1 cellular context compared by ENCODE assay signal in the genomic region with DNA sequence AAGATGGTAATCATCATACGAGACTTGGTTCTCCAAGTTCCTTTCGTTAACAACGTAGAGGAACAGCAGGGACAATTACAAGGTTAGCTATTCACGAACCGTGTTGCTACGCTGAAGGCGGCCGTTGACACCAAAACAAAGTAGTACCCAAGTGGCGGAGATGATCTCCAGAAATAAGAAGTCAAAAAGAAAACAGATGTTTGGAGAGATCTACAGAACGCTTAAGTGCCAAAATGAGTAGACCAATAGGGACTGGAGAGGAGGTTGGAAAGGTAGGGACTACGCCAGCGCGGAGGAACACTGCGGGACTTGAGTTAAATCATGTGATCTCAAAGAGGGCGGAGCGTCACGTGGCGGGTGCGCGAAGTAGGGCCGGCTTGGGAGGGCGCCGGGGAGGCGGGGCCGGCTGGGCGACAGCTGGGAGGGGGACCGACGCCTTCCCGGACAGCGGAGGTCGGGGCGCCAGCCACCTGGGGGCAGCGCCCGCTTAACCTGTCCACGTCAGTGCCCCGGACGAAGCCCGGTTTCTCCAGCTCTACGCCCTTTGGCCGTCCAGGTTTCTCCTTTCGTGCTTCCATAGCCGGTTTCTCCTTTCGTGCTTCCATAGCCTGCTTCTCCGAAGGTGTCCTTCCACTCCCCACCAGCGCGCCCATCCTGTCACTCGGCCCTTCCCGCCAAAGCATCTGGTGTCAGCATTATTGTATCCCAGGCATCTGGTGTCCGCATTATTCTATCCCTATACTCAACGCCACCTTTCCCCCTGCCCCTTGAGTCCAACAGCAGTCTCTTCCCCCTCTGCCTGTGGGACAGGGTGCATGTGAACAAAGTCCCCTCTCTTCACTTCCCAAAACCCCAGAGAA.
TF ChIP-seq lines count a peak whose summit lies in the region.

No MANE protein-coding gene starts in this region.

TF ChIP-seq in HepG2, 621 proteins besides CTCF, POLR2A, EP300 and RAD21 (continued from another document and continues in another):
- TF ChIP-seq, protein P1, sequence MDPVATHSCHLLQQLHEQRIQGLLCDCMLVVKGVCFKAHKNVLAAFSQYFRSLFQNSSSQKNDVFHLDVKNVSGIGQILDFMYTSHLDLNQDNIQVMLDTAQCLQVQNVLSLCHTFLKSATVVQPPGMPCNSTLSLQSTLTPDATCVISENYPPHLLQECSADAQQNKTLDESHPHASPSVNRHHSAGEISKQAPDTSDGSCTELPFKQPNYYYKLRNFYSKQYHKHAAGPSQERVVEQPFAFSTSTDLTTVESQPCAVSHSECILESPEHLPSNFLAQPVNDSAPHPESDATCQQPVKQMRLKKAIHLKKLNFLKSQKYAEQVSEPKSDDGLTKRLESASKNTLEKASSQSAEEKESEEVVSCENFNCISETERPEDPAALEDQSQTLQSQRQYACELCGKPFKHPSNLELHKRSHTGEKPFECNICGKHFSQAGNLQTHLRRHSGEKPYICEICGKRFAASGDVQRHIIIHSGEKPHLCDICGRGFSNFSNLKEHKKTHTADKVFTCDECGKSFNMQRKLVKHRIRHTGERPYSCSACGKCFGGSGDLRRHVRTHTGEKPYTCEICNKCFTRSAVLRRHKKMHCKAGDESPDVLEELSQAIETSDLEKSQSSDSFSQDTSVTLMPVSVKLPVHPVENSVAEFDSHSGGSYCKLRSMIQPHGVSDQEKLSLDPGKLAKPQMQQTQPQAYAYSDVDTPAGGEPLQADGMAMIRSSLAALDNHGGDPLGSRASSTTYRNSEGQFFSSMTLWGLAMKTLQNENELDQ (CRISPR knock-in tag; IDR thresholded peaks at IDR 0.05; ENCODE audit: borderline replicate concordance): no peak
- TF ChIP-seq, protein P2, sequence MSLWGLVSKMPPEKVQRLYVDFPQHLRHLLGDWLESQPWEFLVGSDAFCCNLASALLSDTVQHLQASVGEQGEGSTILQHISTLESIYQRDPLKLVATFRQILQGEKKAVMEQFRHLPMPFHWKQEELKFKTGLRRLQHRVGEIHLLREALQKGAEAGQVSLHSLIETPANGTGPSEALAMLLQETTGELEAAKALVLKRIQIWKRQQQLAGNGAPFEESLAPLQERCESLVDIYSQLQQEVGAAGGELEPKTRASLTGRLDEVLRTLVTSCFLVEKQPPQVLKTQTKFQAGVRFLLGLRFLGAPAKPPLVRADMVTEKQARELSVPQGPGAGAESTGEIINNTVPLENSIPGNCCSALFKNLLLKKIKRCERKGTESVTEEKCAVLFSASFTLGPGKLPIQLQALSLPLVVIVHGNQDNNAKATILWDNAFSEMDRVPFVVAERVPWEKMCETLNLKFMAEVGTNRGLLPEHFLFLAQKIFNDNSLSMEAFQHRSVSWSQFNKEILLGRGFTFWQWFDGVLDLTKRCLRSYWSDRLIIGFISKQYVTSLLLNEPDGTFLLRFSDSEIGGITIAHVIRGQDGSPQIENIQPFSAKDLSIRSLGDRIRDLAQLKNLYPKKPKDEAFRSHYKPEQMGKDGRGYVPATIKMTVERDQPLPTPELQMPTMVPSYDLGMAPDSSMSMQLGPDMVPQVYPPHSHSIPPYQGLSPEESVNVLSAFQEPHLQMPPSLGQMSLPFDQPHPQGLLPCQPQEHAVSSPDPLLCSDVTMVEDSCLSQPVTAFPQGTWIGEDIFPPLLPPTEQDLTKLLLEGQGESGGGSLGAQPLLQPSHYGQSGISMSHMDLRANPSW (CRISPR knock-in tag; IDR thresholded peaks at IDR 0.05; ENCODE audit: borderline replicate concordance): no peak
- 0 out of 2 replicates have a peak, but pooled peaks have one; percentile 31 for TF ChIP-seq KLF11 (CRISPR knock-in tag; IDR thresholded peaks at IDR 0.05)
- TF ChIP-seq ZNF260 (CRISPR knock-in tag; IDR thresholded peaks at IDR 0.05; ENCODE audit: borderline replicate concordance, low read depth): no peak
- TF ChIP-seq FOSL2 (CRISPR knock-in tag; IDR thresholded peaks at IDR 0.05): peak; percentile 67
- TF ChIP-seq, protein P3, sequence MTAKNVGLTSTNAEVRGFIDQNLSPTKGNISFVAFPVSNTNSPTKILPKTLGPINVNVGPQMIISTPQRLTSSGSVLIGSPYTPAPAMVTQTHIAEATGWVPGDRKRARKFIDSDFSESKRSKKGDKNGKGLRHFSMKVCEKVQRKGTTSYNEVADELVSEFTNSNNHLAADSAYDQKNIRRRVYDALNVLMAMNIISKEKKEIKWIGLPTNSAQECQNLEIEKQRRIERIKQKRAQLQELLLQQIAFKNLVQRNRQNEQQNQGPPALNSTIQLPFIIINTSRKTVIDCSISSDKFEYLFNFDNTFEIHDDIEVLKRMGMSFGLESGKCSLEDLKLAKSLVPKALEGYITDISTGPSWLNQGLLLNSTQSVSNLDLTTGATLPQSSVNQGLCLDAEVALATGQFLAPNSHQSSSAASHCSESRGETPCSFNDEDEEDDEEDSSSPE (CRISPR knock-in tag; IDR thresholded peaks at IDR 0.05): peak; percentile 84
- TF ChIP-seq, protein P4, sequence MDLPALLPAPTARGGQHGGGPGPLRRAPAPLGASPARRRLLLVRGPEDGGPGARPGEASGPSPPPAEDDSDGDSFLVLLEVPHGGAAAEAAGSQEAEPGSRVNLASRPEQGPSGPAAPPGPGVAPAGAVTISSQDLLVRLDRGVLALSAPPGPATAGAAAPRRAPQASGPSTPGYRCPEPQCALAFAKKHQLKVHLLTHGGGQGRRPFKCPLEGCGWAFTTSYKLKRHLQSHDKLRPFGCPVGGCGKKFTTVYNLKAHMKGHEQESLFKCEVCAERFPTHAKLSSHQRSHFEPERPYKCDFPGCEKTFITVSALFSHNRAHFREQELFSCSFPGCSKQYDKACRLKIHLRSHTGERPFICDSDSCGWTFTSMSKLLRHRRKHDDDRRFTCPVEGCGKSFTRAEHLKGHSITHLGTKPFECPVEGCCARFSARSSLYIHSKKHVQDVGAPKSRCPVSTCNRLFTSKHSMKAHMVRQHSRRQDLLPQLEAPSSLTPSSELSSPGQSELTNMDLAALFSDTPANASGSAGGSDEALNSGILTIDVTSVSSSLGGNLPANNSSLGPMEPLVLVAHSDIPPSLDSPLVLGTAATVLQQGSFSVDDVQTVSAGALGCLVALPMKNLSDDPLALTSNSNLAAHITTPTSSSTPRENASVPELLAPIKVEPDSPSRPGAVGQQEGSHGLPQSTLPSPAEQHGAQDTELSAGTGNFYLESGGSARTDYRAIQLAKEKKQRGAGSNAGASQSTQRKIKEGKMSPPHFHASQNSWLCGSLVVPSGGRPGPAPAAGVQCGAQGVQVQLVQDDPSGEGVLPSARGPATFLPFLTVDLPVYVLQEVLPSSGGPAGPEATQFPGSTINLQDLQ (CRISPR knock-in tag; IDR thresholded peaks at IDR 0.05): 0 out of 2 replicates have a peak, but pooled peaks have one; percentile 20
- no peak for TF ChIP-seq RFX5 (IDR thresholded peaks at IDR 0.05; ENCODE audit: low read depth, low read length)
- no peak for TF ChIP-seq ZBTB7A (CRISPR knock-in tag; IDR thresholded peaks at IDR 0.05)
- 0 out of 2 replicates have a peak, but pooled peaks have one; percentile 52 for TF ChIP-seq ZNF605 (CRISPR knock-in tag; IDR thresholded peaks at IDR 0.05)
- TF ChIP-seq, protein P5, sequence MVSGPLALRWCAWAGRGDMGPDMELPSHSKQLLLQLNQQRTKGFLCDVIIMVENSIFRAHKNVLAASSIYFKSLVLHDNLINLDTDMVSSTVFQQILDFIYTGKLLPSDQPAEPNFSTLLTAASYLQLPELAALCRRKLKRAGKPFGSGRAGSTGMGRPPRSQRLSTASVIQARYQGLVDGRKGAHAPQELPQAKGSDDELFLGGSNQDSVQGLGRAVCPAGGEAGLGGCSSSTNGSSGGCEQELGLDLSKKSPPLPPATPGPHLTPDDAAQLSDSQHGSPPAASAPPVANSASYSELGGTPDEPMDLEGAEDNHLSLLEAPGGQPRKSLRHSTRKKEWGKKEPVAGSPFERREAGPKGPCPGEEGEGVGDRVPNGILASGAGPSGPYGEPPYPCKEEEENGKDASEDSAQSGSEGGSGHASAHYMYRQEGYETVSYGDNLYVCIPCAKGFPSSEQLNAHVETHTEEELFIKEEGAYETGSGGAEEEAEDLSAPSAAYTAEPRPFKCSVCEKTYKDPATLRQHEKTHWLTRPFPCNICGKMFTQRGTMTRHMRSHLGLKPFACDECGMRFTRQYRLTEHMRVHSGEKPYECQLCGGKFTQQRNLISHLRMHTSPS (CRISPR knock-in tag; IDR thresholded peaks at IDR 0.05; ENCODE audit: low read depth): no peak
- no peak for TF ChIP-seq ZFP82 (CRISPR knock-in tag; IDR thresholded peaks at IDR 0.05; ENCODE audit: borderline replicate concordance)
- TF ChIP-seq ZNF333 (CRISPR knock-in tag; IDR thresholded peaks at IDR 0.05; ENCODE audit: borderline replicate concordance): no peak
- no peak for TF ChIP-seq NFKBIZ (CRISPR knock-in tag; IDR thresholded peaks at IDR 0.05)
- no peak for TF ChIP-seq MYNN (CRISPR knock-in tag; IDR thresholded peaks at IDR 0.05; ENCODE audit: low read depth)
- no peak for TF ChIP-seq ZNF296 (CRISPR knock-in tag; conservative IDR thresholded peaks at IDR 0.05)
- TF ChIP-seq, protein P6, sequence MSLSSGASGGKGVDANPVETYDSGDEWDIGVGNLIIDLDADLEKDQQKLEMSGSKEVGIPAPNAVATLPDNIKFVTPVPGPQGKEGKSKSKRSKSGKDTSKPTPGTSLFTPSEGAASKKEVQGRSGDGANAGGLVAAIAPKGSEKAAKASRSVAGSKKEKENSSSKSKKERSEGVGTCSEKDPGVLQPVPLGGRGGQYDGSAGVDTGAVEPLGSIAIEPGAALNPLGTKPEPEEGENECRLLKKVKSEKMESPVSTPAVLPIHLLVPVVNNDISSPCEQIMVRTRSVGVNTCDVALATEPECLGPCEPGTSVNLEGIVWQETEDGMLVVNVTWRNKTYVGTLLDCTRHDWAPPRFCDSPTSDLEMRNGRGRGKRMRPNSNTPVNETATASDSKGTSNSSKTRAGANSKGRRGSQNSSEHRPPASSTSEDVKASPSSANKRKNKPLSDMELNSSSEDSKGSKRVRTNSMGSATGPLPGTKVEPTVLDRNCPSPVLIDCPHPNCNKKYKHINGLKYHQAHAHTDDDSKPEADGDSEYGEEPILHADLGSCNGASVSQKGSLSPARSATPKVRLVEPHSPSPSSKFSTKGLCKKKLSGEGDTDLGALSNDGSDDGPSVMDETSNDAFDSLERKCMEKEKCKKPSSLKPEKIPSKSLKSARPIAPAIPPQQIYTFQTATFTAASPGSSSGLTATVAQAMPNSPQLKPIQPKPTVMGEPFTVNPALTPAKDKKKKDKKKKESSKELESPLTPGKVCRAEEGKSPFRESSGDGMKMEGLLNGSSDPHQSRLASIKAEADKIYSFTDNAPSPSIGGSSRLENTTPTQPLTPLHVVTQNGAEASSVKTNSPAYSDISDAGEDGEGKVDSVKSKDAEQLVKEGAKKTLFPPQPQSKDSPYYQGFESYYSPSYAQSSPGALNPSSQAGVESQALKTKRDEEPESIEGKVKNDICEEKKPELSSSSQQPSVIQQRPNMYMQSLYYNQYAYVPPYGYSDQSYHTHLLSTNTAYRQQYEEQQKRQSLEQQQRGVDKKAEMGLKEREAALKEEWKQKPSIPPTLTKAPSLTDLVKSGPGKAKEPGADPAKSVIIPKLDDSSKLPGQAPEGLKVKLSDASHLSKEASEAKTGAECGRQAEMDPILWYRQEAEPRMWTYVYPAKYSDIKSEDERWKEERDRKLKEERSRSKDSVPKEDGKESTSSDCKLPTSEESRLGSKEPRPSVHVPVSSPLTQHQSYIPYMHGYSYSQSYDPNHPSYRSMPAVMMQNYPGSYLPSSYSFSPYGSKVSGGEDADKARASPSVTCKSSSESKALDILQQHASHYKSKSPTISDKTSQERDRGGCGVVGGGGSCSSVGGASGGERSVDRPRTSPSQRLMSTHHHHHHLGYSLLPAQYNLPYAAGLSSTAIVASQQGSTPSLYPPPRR (CRISPR knock-in tag; IDR thresholded peaks at IDR 0.05; ENCODE audit: borderline replicate concordance): peak; percentile 28; the same call in 1 of the 2 replicates
- TF ChIP-seq SMC3 (IDR thresholded peaks at IDR 0.05; ENCODE audit: low read length): no peak; the same call in 1 of the 2 replicates
- TF ChIP-seq ELF3 (CRISPR knock-in tag; IDR thresholded peaks at IDR 0.05): peak; percentile 89
- TF ChIP-seq, protein P7, sequence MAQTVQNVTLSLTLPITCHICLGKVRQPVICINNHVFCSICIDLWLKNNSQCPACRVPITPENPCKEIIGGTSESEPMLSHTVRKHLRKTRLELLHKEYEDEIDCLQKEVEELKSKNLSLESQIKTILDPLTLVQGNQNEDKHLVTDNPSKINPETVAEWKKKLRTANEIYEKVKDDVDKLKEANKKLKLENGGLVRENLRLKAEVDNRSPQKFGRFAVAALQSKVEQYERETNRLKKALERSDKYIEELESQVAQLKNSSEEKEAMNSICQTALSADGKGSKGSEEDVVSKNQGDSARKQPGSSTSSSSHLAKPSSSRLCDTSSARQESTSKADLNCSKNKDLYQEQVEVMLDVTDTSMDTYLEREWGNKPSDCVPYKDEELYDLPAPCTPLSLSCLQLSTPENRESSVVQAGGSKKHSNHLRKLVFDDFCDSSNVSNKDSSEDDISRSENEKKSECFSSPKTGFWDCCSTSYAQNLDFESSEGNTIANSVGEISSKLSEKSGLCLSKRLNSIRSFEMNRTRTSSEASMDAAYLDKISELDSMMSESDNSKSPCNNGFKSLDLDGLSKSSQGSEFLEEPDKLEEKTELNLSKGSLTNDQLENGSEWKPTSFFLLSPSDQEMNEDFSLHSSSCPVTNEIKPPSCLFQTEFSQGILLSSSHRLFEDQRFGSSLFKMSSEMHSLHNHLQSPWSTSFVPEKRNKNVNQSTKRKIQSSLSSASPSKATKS (CRISPR knock-in tag; IDR thresholded peaks at IDR 0.05): no peak; the same call in 1 of the 2 replicates
- TF ChIP-seq, protein P8, sequence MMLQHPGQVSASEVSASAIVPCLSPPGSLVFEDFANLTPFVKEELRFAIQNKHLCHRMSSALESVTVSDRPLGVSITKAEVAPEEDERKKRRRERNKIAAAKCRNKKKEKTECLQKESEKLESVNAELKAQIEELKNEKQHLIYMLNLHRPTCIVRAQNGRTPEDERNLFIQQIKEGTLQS (CRISPR knock-in tag; IDR thresholded peaks at IDR 0.05): peak; percentile 53; the same call in 1 of the 2 replicates
- no peak for TF ChIP-seq MTA3 (CRISPR knock-in tag; IDR thresholded peaks at IDR 0.05)
- TF ChIP-seq, protein P9, sequence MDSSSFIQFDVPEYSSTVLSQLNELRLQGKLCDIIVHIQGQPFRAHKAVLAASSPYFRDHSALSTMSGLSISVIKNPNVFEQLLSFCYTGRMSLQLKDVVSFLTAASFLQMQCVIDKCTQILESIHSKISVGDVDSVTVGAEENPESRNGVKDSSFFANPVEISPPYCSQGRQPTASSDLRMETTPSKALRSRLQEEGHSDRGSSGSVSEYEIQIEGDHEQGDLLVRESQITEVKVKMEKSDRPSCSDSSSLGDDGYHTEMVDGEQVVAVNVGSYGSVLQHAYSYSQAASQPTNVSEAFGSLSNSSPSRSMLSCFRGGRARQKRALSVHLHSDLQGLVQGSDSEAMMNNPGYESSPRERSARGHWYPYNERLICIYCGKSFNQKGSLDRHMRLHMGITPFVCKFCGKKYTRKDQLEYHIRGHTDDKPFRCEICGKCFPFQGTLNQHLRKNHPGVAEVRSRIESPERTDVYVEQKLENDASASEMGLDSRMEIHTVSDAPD (CRISPR knock-in tag; IDR thresholded peaks at IDR 0.05): no peak
- no peak for TF ChIP-seq ZNF781 (CRISPR knock-in tag; IDR thresholded peaks at IDR 0.05; ENCODE audit: borderline replicate concordance, not compliant biosample characterization)
- peak; percentile 64; the same call in 1 of the 2 replicates for TF ChIP-seq MEIS1 (CRISPR knock-in tag; IDR thresholded peaks at IDR 0.05; ENCODE audit: borderline replicate concordance)
- TF ChIP-seq, protein P10, sequence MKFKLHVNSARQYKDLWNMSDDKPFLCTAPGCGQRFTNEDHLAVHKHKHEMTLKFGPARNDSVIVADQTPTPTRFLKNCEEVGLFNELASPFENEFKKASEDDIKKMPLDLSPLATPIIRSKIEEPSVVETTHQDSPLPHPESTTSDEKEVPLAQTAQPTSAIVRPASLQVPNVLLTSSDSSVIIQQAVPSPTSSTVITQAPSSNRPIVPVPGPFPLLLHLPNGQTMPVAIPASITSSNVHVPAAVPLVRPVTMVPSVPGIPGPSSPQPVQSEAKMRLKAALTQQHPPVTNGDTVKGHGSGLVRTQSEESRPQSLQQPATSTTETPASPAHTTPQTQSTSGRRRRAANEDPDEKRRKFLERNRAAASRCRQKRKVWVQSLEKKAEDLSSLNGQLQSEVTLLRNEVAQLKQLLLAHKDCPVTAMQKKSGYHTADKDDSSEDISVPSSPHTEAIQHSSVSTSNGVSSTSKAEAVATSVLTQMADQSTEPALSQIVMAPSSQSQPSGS (CRISPR knock-in tag; IDR thresholded peaks at IDR 0.05): peak; percentile 57; the same call in 1 of the 2 replicates
- no peak for TF ChIP-seq PAX8 (CRISPR knock-in tag; IDR thresholded peaks at IDR 0.05; ENCODE audit: borderline replicate concordance)
